ENCODE assay signal across 29 cellular contexts in genomic region chr7:50565977-50566376, GRCh38. TPM values are rescaled to one million over a fixed set of nuclear protein-coding genes. Genes with fewer than 3 reads are reported as not detected.
DNase-seq lines count a peak whose midpoint lies in the region; ATAC-seq, FAIRE-seq and TF ChIP-seq lines count a peak whose summit lies in the region.
"Had no signal": no experiment of that assay in that cellular context is flagged by ENCODE, and none has a peak within 500 bp of the region (broad histone marks: within the 10 kb centered on the region; RNA-seq: fewer than 3 reads in every experiment).

No MANE protein-coding gene starts in this region.

- H3K27me3 ChIP-seq in HepG2 (ENCODE audit: control insufficient read depth in 1 of 2, insufficient read depth in 2 of 2, low read length in 2 of 2): no peaks in the 10 kb centered on the region
- H3K27me3 ChIP-seq in right lobe of liver: no peaks in the 10 kb centered on the region
- H3K27me3 ChIP-seq: SJCRH30 had no signal

- H3K79me2 ChIP-seq in HepG2 (ENCODE audit: insufficient read depth, low read length): peaks cover 14% of the 10 kb centered on the region

- CTCF ChIA-PET in HepG2 (lab: Yijun Ruan, JAX; ENCODE audit: low intra/inter-chr PET ratio, low total read pairs): no interaction called here

- peak overlapping the region; percentile 87 for H3K4me2 ChIP-seq in HepG2 (ENCODE audit: low read depth, low read length)
- H3K4me2 ChIP-seq: KMS-11 had no signal

- peak overlapping the region; percentile 83 for H3K27ac ChIP-seq in HepG2 (ENCODE audit: extremely low read length, insufficient read depth, low read length)
- peak overlapping the region in 1 of 3 donors; percentile 80 for H3K27ac ChIP-seq in right lobe of liver
- peak overlapping the region; percentile 51 to 63 for H3K27ac ChIP-seq in kidney (ENCODE audit: low read depth in 2 of 2, low read length in 2 of 2)
- H3K27ac ChIP-seq: KMS-11, SJCRH30 had no signal

- TF ChIP-seq POLR2A in HepG2 (IDR thresholded peaks at IDR 0.05; ENCODE audit: insufficient read depth in 1 of 2, low read depth in 2 of 2, low read length in 2 of 2): no peak
- no peak for TF ChIP-seq POLR2A in right lobe of liver (IDR thresholded peaks at IDR 0.05)

- intact Hi-C loops in HepG2 (cut with micrococcal nuclease; ENCODE audit: unreplicated experiment): no loop called here
- intact Hi-C loops in right lobe of liver (cut with DNase I): no loop called here
- intact Hi-C loops in kidney (cut with DNase I): no loop called here

- no peaks in the 10 kb centered on the region for H3K36me3 Mint-ChIP-seq in progenitor cell of endocrine pancreas (ENCODE audit: insufficient read depth)
- H3K36me3 Mint-ChIP-seq: CD4-positive, CD25-positive, alpha-beta regulatory T cell had no signal

- peaks cover 27% of the 10 kb centered on the region for H3K4me1 Mint-ChIP-seq in progenitor cell of endocrine pancreas (ENCODE audit: low read depth)
- H3K4me1 Mint-ChIP-seq: CD4-positive, CD25-positive, alpha-beta regulatory T cell had no signal

- no peaks in the 10 kb centered on the region for H3K9me3 ChIP-seq in HepG2 (ENCODE audit: low read length)
- no peaks in the 10 kb centered on the region for H3K9me3 ChIP-seq in right lobe of liver
- H3K9me3 ChIP-seq in kidney (ENCODE audit: control insufficient read depth in 1 of 2, low read length in 2 of 2): no peaks in the 10 kb centered on the region
- H3K9me3 ChIP-seq: SJCRH30 had no signal

- peak overlapping the region; percentile 93 for H3K27ac Mint-ChIP-seq in progenitor cell of endocrine pancreas
- H3K27ac Mint-ChIP-seq: CD4-positive, CD25-positive, alpha-beta regulatory T cell had no signal

- H3K36me3 ChIP-seq in HepG2 (replicated peaks in 1 of 2; ENCODE audit: control insufficient read depth in 1 of 2, insufficient read depth in 2 of 2, low read length in 2 of 2): no peaks in the 10 kb centered on the region
- H3K36me3 ChIP-seq in right lobe of liver: no peaks in the 10 kb centered on the region
- H3K36me3 ChIP-seq in kidney (ENCODE audit: control insufficient read depth in 1 of 2, insufficient read depth in 2 of 2, low read length in 2 of 2): no peaks in the 10 kb centered on the region
- H3K36me3 ChIP-seq: SJCRH30 had no signal

- FAIRE-seq in HepG2 (lab: Jason Lieb, UNC): peak; percentile 32
- FAIRE-seq in kidney (lab: Jason Lieb, UNC): no peak
- FAIRE-seq: A204.1, G401.6, GM12892, HTR-8/SVneo had no signal

- no peak overlapping the region for H2AFZ ChIP-seq in HepG2 (ENCODE audit: low read length)

- in situ Hi-C loops in HepG2 (cut with HindIII; ENCODE audit: extremely low pct_ligation_motif_present, low pct_unique_long_range_greater_than_20kb): no loop called here

- POLR2A ChIA-PET in HepG2 (lab: Yijun Ruan, JAX): interaction anchor here (0.6 to 2.5 kb wide), 14 partner anchors 8 to 124 kb away, joined by 3 to 28 read pairs (median 8); no protein-coding TSS in a partner anchor

- no peak for TF ChIP-seq CTCF in HepG2 (CRISPR knock-in tag; IDR thresholded peaks at IDR 0.05)
- no peak for TF ChIP-seq CTCF in right lobe of liver (IDR thresholded peaks at IDR 0.05)
- TF ChIP-seq CTCF in kidney (IDR thresholded peaks at IDR 0.05; ENCODE audit: borderline replicate concordance, extremely low read depth, insufficient read depth): no peak
- no peak for TF ChIP-seq CTCF in progenitor cell of endocrine pancreas (IDR thresholded peaks at IDR 0.05; ENCODE audit: unreplicated experiment)

- TF ChIP-seq EP300 in HepG2 (IDR thresholded peaks at IDR 0.05; ENCODE audit: low read depth in 2 of 2, low read length in 2 of 2): no peak
- TF ChIP-seq EP300 in HepG2 (CRISPR knock-in tag; IDR thresholded peaks at IDR 0.05; ENCODE audit: borderline replicate concordance): no peak

- peaks cover 53% of the 10 kb centered on the region for H3K4me1 ChIP-seq in HepG2 (ENCODE audit: insufficient read depth, low read length)
- H3K4me1 ChIP-seq in right lobe of liver: peaks cover 0 to 35% (median 9%) of the 10 kb centered on the region in 4 donors
- peaks cover 0 to 3% of the 10 kb centered on the region in 2 donors for H3K4me1 ChIP-seq in kidney (ENCODE audit: control insufficient read depth in 1 of 2, insufficient read depth in 1 of 2, low read depth in 1 of 2, low read length in 2 of 2)
- H3K4me1 ChIP-seq: SJCRH30 had no signal

- H3K4me3 ChIP-seq in HepG2 (replicated peaks in 1 of 3; ENCODE audit: insufficient read depth in 1 of 3, low read depth in 2 of 3, low read length in 3 of 3): peak overlapping the region in 2 of 3 experiments; percentile 58 to 68; a peak in 2 of 6 replicates
- no peak overlapping the region for H3K4me3 ChIP-seq in right lobe of liver
- peak overlapping the region in 1 of 2 donors; percentile 74 for H3K4me3 ChIP-seq in kidney (ENCODE audit: low read length in 2 of 2)
- H3K4me3 ChIP-seq: SJCRH30 had no signal

- peaks cover 3% of the 10 kb centered on the region for H3K9me3 Mint-ChIP-seq in progenitor cell of endocrine pancreas (ENCODE audit: low read depth)

- no peak overlapping the region for H3K9ac ChIP-seq in HepG2 (ENCODE audit: insufficient read depth, low read depth, low read length)
- H3K9ac ChIP-seq in kidney (ENCODE audit: low read length in 2 of 2): no peak overlapping the region
- H3K9ac ChIP-seq: KMS-11 had no signal

- ATAC-seq in HepG2 (peak; percentile 26), right lobe of liver (no peak), HG02571 (IDR thresholded peaks at IDR 0.05; ENCODE audit: unreplicated experiment) (no peak)

- whole genome bisulfite sequencing in HepG2 (ENCODE audit: low lambda C conversion rate): 45% methylated on average over 4 of the region's 5 CpGs
- WGBS in right lobe of liver (ENCODE audit: insufficient coverage, low coverage, low lambda C conversion rate, missing lambda C conversion rate): 75% methylated on average over 4 of the region's 5 CpGs

- H4K20me1 ChIP-seq in HepG2 (ENCODE audit: insufficient read depth, low read length): no peaks in the 10 kb centered on the region

- H3K4me3 Mint-ChIP-seq in progenitor cell of endocrine pancreas (ENCODE audit: low read depth): peak overlapping the region; percentile 64
- H3K4me3 Mint-ChIP-seq: CD4-positive, CD25-positive, alpha-beta regulatory T cell had no signal

- no TSS peak for BruUV-seq in HepG2 (replicated peaks; lab: Mats Ljungman, UMichigan)

- no peak for TF ChIP-seq RAD21 in HepG2 (CRISPR knock-in tag; IDR thresholded peaks at IDR 0.05)

- DNase-seq in HepG2 (ENCODE audit: low spot score): no peak
- no peak for DNase-seq in right lobe of liver
- no peak for DNase-seq in kidney
- no peak for DNase-seq in progenitor cell of endocrine pancreas (ENCODE audit: low spot score, unreplicated experiment)
- DNase-seq in Ammon's horn (ENCODE audit: low spot score): no peak
- no peak for DNase-seq in stimulated activated CD4-positive, alpha-beta T cell treated with anti-CD3 and anti-CD28 coated beads, Interleukin-4, amount 100 ng/mL, for 4 hours
- DNase-seq: CD4-positive, CD25-positive, alpha-beta regulatory T cell; COR-L47; GOT3; HCEC 1CT; IMR-90; NCI-H1092 treated with DMSO at 0.1 percent for 48 hours; NCI-H1436 treated with DMSO at 0.1 percent for 48 hours; NCI-H1930; NCI-H2171; NCI-H345; NCI-H524; NCI-H774; NK-92 treated with Interleukin-12 subunit alpha and Interleukin-12 subunit beta, amount 100 ng/mL, for 24 hours; SJCRH30 had no signal

- H3K27me3 Mint-ChIP-seq in progenitor cell of endocrine pancreas: no peaks in the 10 kb centered on the region

TF ChIP-seq in HepG2, 621 proteins besides CTCF, POLR2A, EP300 and RAD21 (continues in another document):
- TF ChIP-seq ZNF597 (CRISPR knock-in tag; IDR thresholded peaks at IDR 0.05): no peak
- TF ChIP-seq SCMH1 (CRISPR knock-in tag; IDR thresholded peaks at IDR 0.05; ENCODE audit: borderline replicate concordance): no peak
- TF ChIP-seq ZNF577 (CRISPR knock-in tag; IDR thresholded peaks at IDR 0.05; ENCODE audit: borderline replicate concordance, low read depth): no peak
- TF ChIP-seq MBNL3 (CRISPR knock-in tag; conservative IDR thresholded peaks at IDR 0.05): no peak

RNA-seq across cellular contexts. Expression of gene DDC, which starts 0.8 kb away (rescaled TPM):
- total RNA-seq in HepG2 (2016; rRNA removed; fragmentation: Illumina TruSeq; extraction: Trizol) (93.3 and 126 TPM in 2 replicates), right lobe of liver (10 to 100 TPM; 37.9 to 75.7 (median 45.2) TPM), kidney (7.8 TPM), progenitor cell of endocrine pancreas (37.3 and 44.6 TPM in 2 replicates)
- 23.4 and 29.3 TPM in 2 replicates for total RNA-seq in HepG2 (2016; cell fraction: cytosol; rRNA removed; fragmentation: Illumina TruSeq; extraction: Trizol; ENCODE audit: low read depth)
- total RNA-seq in HepG2 (2016; cell fraction: insoluble cytoplasmic fraction; rRNA removed; fragmentation: Illumina TruSeq; extraction: Trizol): 98.6 and 126 TPM in 2 replicates
- total RNA-seq in HepG2 (2016; cell fraction: membrane; rRNA removed; fragmentation: Illumina TruSeq; extraction: Trizol): 43.9 and 45.3 TPM in 2 replicates
- 63.9 and 66.7 TPM in 2 replicates for total RNA-seq in HepG2 (2016; cell fraction: nucleus; rRNA removed; fragmentation: Illumina TruSeq; extraction: Trizol)
- polyA plus RNA-seq in HepG2 (2011; rRNA removed) (10.1 and 11.7 TPM in 2 replicates), kidney (ENCODE audit: insufficient read depth, low read depth, low replicate concordance) (257 TPM)
- polyA plus RNA-seq in HepG2 (2011; cell fraction: cytosol; rRNA removed): 10.8 and 11.7 TPM in 2 replicates
- polyA plus RNA-seq in HepG2 (2011; cell fraction: nucleus; rRNA removed): 7.3 and 9.2 TPM in 2 replicates
- polyA plus RNA-seq in HepG2 (2012): 25.0 and 51.6 TPM in 2 replicates
- 17.2 and 21.3 TPM in 2 replicates for polyA plus RNA-seq in HepG2 (2016; cell fraction: cytosol; fragmentation: Illumina TruSeq; extraction: Trizol; ENCODE audit: low read depth)
- 93.5 and 100 TPM in 2 replicates for polyA plus RNA-seq in HepG2 (2016; cell fraction: insoluble cytoplasmic fraction; fragmentation: Illumina TruSeq; extraction: Trizol; ENCODE audit: low read depth)
- 22.3 and 29.4 TPM in 2 replicates for polyA plus RNA-seq in HepG2 (2016; cell fraction: membrane; fragmentation: Illumina TruSeq; extraction: Trizol; ENCODE audit: low read depth)
- 62.4 and 68.1 TPM in 2 replicates for polyA plus RNA-seq in HepG2 (2016; cell fraction: nucleus; fragmentation: Illumina TruSeq; extraction: Trizol; ENCODE audit: insufficient read depth, low read depth)
- 14.2 TPM in 1 of 2 replicates, not detected in the other for polyA minus RNA-seq in HepG2 (2011; rRNA and poly(A)+ RNA removed; ENCODE audit: low replicate concordance)
- 6.2 and 7.7 TPM in 2 replicates for polyA minus RNA-seq in HepG2 (2011; cell fraction: cytosol; rRNA and poly(A)+ RNA removed)
- polyA minus RNA-seq in HepG2 (2011; cell fraction: nucleus; rRNA and poly(A)+ RNA removed): 10.3 and 12.4 TPM in 2 replicates
- total RNA-seq: CD4-positive, CD25-positive, alpha-beta regulatory T cell; Daoy; IMR-90; OCI-LY7; SJCRH30 had no signal
- polyA plus RNA-seq: BJ; CD4-positive, CD25-positive, alpha-beta regulatory T cell; IMR-90 had no signal

Comparison
In these comparisons a context has a peak if more than half of its experiments do, and no peak if none do; other contexts are left out.
1. H3K4me3 ChIP-seq: peak in HepG2 (2 of 3); none in right lobe of liver (0 of 3).